8 cellular contexts compared by ENCODE assay signal in the genomic region with DNA sequence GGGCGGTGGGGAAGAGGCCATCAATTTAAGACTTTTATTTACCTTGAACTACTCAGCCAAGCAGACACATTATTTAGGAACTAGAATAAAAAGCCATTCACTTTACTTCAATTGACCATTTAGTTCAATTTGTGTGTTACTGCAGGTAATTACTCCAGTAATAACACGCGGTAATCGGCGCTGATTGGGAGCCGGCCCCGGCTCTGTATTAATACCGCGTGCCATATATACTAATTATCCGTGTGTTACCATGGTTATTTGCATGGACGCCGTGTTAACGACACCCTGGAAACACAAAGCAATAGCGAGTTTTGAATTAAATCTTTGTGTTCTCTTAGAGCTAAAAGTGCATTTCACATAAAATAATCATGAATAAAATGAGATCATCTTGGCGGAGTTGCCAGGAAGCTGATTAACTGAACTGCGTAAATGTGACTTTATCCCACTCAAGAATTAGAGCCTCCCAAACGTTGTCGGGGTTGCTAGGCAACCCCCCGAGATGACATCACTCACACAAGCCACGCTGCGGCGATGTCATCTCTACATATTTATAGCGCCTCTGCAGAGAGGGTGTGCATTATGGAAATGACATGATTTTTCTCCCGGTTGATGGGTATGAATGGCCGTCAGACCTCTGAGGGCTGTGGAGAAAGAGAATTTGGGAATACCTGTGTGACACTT. TPM values are rescaled to one million over a fixed set of nuclear protein-coding genes. Genes with fewer than 3 reads are reported as not detected.
A peak's percentile ranks its signal among the peaks of the same experiment; 100 is the strongest.
DNase-seq lines count a peak whose midpoint lies in the region; ATAC-seq and TF ChIP-seq lines count a peak whose summit lies in the region.

No MANE protein-coding gene starts in this region.

- no peaks in the 10 kb centered on the region for H3F3A ChIP-seq in SK-N-SH (replicated peaks; ENCODE audit: insufficient read depth)

- no peak for TF ChIP-seq EP300 in SK-N-SH (IDR thresholded peaks at IDR 0.05; ENCODE audit: borderline replicate concordance in 1 of 2, low read depth in 1 of 2, low read length in 1 of 2)

- H3K9ac ChIP-seq in Karpas-422 (ENCODE audit: low read length) (no peak overlapping the region), SK-N-SH (no peak overlapping the region), skeletal muscle satellite cell (ENCODE audit: low read depth, low read length) (peak overlapping the region; percentile 35)

- POLR2A ChIA-PET in SK-N-SH (lab: Yijun Ruan, JAX): no interaction called here

- WGBS in SK-N-SH (ENCODE audit: low lambda C conversion rate): 55% methylated on average over 25 of the region's 25 CpGs

- H3K4me2 ChIP-seq in Karpas-422 (ENCODE audit: low read depth, low read length, poor library complexity, severe bottlenecking) (no peak overlapping the region), SK-N-SH (no peak overlapping the region), skeletal muscle satellite cell (ENCODE audit: low read length) (peak overlapping the region; percentile 31)

- intact Hi-C loops in left ventricle myocardium superior (cut with micrococcal nuclease): no loop called here

- H2AFZ ChIP-seq in Karpas-422 (ENCODE audit: low read length): no peak overlapping the region
- no peak overlapping the region for H2AFZ ChIP-seq in SK-N-SH (ENCODE audit: low read depth)

- DNase-seq in Karpas-422: peak; percentile 58
- DNase-seq in SK-N-SH: peak; percentile 70
- peak; percentile 84 for DNase-seq in left ventricle myocardium superior
- no peak for DNase-seq in ecto neural progenitor cell (ENCODE audit: low spot score)
- DNase-seq in hepatic stellate cell (ENCODE audit: low spot score): no peak
- DNase-seq in activated gamma-delta T cell treated with Interleukin-2 at 50 U/mL for 16 hours: no peak

- H3K9me3 ChIP-seq in Karpas-422 (ENCODE audit: low read length): no peaks in the 10 kb centered on the region
- H3K9me3 ChIP-seq in SK-N-SH: no peaks in the 10 kb centered on the region
- H3K9me3 ChIP-seq in skeletal muscle satellite cell (replicated peaks; ENCODE audit: low read length): peaks cover 7% of the 10 kb centered on the region

- H3K4me3 ChIP-seq in Karpas-422 (ENCODE audit: low read length): no peak overlapping the region
- no peak overlapping the region for H3K4me3 ChIP-seq in SK-N-SH (ENCODE audit: low read depth in 2 of 2, low read length in 1 of 2)
- no peak overlapping the region for H3K4me3 ChIP-seq in skeletal muscle satellite cell (ENCODE audit: low read length)

- ATAC-seq in left ventricle myocardium superior (peak; percentile 53), HG02981 (IDR thresholded peaks at IDR 0.05; ENCODE audit: unreplicated experiment) (no peak)

- no peaks in the 10 kb centered on the region for H3K36me3 ChIP-seq in Karpas-422 (ENCODE audit: insufficient read depth, low read length)
- H3K36me3 ChIP-seq in SK-N-SH (replicated peaks in 1 of 2; ENCODE audit: control insufficient read depth in 1 of 2, insufficient read depth in 2 of 2, low read length in 1 of 2): no peaks in the 10 kb centered on the region
- H3K36me3 ChIP-seq in skeletal muscle satellite cell (ENCODE audit: insufficient read depth, low read length): no peaks in the 10 kb centered on the region

- TF ChIP-seq CTCF in SK-N-SH (IDR thresholded peaks at IDR 0.05): no peak

- TF ChIP-seq RAD21 in SK-N-SH (IDR thresholded peaks at IDR 0.05; ENCODE audit: low read length): no peak

- H3K4me1 ChIP-seq in Karpas-422 (ENCODE audit: low read length) (peaks cover 6% of the 10 kb centered on the region; the same call in 1 of the 2 replicates), SK-N-SH (ENCODE audit: control insufficient read depth in 1 of 2, insufficient read depth in 2 of 2, low read depth in 1 of 2, low read length in 1 of 2) (no peaks in the 10 kb centered on the region; a peak in 1 of 4 replicates), skeletal muscle satellite cell (ENCODE audit: control insufficient read depth, insufficient read depth, low read length) (peaks cover 14% of the 10 kb centered on the region)

- H3K27me3 ChIP-seq in Karpas-422 (ENCODE audit: low read length) (no peaks in the 10 kb centered on the region), SK-N-SH (ENCODE audit: insufficient read depth) (0 out of 2 replicates have a peak, but pooled peaks cover 8% of the 10 kb centered on the region), skeletal muscle satellite cell (ENCODE audit: control insufficient read depth, insufficient read depth, low read length) (peaks cover 39% of the 10 kb centered on the region)

- H3K27ac ChIP-seq in Karpas-422 (ENCODE audit: low read length): no peak overlapping the region
- no peak overlapping the region for H3K27ac ChIP-seq in SK-N-SH (ENCODE audit: low read depth in 2 of 2, low read length in 1 of 2)

- no peaks in the 10 kb centered on the region for H4K20me1 ChIP-seq in Karpas-422 (ENCODE audit: insufficient read depth, low read depth, low read length)
- no peaks in the 10 kb centered on the region for H4K20me1 ChIP-seq in SK-N-SH (ENCODE audit: insufficient read depth)

- no peaks in the 10 kb centered on the region for H3K9me2 ChIP-seq in Karpas-422 (replicated peaks; ENCODE audit: insufficient read depth, low read length)
- no peaks in the 10 kb centered on the region for H3K9me2 ChIP-seq in SK-N-SH

- H3K79me2 ChIP-seq in Karpas-422 (ENCODE audit: low read length) (no peaks in the 10 kb centered on the region), SK-N-SH (ENCODE audit: insufficient read depth) (no peaks in the 10 kb centered on the region)

- CTCF ChIA-PET in SK-N-SH (lab: Yijun Ruan, JAX): interaction anchor here (1.4 kb wide), 1 partner anchor 10 kb away, joined by 6 read pairs; no protein-coding TSS in a partner anchor

TF ChIP-seq in SK-N-SH, 30 proteins besides CTCF, POLR2A, EP300 and RAD21 (continues in another document):
- TF ChIP-seq, protein P1, sequence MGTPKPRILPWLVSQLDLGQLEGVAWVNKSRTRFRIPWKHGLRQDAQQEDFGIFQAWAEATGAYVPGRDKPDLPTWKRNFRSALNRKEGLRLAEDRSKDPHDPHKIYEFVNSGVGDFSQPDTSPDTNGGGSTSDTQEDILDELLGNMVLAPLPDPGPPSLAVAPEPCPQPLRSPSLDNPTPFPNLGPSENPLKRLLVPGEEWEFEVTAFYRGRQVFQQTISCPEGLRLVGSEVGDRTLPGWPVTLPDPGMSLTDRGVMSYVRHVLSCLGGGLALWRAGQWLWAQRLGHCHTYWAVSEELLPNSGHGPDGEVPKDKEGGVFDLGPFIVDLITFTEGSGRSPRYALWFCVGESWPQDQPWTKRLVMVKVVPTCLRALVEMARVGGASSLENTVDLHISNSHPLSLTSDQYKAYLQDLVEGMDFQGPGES (IDR thresholded peaks at IDR 0.05; ENCODE audit: low read depth, low read length): no peak
- no peak for TF ChIP-seq RCOR1 (IDR thresholded peaks at IDR 0.05; ENCODE audit: low read length)
- TF ChIP-seq, protein P2, sequence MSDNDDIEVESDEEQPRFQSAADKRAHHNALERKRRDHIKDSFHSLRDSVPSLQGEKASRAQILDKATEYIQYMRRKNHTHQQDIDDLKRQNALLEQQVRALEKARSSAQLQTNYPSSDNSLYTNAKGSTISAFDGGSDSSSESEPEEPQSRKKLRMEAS (IDR thresholded peaks at IDR 0.05; ENCODE audit: low read depth): no peak
- no peak for TF ChIP-seq NFIC (IDR thresholded peaks at IDR 0.05; ENCODE audit: borderline replicate concordance)
- no peak for TF ChIP-seq RFX5 (IDR thresholded peaks at IDR 0.05; ENCODE audit: low read length)
- TF ChIP-seq GABPA (IDR thresholded peaks at IDR 0.05; ENCODE audit: low read depth): no peak
- no peak for TF ChIP-seq NRF1 (IDR thresholded peaks at IDR 0.05; ENCODE audit: low read depth, low read length)
- no peak for TF ChIP-seq MEF2A (IDR thresholded peaks at IDR 0.05; ENCODE audit: borderline replicate concordance, low read depth)
- TF ChIP-seq POLR2AphosphoS5 (IDR thresholded peaks at IDR 0.05; ENCODE audit: low read depth, low read length): no peak
- TF ChIP-seq, protein P3, sequence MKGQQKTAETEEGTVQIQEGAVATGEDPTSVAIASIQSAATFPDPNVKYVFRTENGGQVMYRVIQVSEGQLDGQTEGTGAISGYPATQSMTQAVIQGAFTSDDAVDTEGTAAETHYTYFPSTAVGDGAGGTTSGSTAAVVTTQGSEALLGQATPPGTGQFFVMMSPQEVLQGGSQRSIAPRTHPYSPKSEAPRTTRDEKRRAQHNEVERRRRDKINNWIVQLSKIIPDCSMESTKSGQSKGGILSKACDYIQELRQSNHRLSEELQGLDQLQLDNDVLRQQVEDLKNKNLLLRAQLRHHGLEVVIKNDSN (IDR thresholded peaks at IDR 0.05; ENCODE audit: borderline replicate concordance, low read depth): no peak
- no peak for TF ChIP-seq FOXM1 (IDR thresholded peaks at IDR 0.05; ENCODE audit: low read depth)
- no peak for TF ChIP-seq FOSL2 (IDR thresholded peaks at IDR 0.05; ENCODE audit: borderline replicate concordance, low read depth)
- TF ChIP-seq TAF1 (IDR thresholded peaks at IDR 0.05; ENCODE audit: borderline replicate concordance, low read depth, low read length): no peak
- TF ChIP-seq MXI1 (IDR thresholded peaks at IDR 0.05; ENCODE audit: low read depth, low read length): no peak
- TF ChIP-seq, protein P4, sequence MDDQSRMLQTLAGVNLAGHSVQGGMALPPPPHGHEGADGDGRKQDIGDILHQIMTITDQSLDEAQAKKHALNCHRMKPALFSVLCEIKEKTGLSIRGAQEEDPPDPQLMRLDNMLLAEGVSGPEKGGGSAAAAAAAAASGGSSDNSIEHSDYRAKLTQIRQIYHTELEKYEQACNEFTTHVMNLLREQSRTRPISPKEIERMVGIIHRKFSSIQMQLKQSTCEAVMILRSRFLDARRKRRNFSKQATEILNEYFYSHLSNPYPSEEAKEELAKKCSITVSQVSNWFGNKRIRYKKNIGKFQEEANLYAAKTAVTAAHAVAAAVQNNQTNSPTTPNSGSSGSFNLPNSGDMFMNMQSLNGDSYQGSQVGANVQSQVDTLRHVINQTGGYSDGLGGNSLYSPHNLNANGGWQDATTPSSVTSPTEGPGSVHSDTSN (IDR thresholded peaks at IDR 0.05): no peak
- no peak for TF ChIP-seq ELF1 (IDR thresholded peaks at IDR 0.05)

RNA-seq across cellular contexts. Expression of gene RNU6ATAC, which starts 41.4 kb away (rescaled TPM):
- total RNA-seq in Karpas-422 (2014; rRNA removed; shearing (Covaris generic); ENCODE audit: low replicate concordance): not detected in 2 replicates
- polyA plus RNA-seq in SK-N-SH (2012; rRNA removed): not detected in 2 replicates
- polyA plus RNA-seq in SK-N-SH (2012; cell fraction: cytosol; rRNA removed): not detected in 2 replicates
- not detected in 2 replicates for polyA plus RNA-seq in SK-N-SH (2012; cell fraction: nucleus; rRNA removed)
- 94.3 TPM for total RNA-seq in left ventricle myocardium superior
- total RNA-seq in skeletal muscle satellite cell (2012; rRNA removed): not detected in 2 replicates

Comparison
In these comparisons a context has a peak if more than half of its experiments do, and no peak if none do; other contexts are left out.
1. DNase-seq: peak in Karpas-422 (single experiment), SK-N-SH (single experiment) and left ventricle myocardium superior (single experiment); none in ecto neural progenitor cell (single experiment), hepatic stellate cell (single experiment) and activated gamma-delta T cell treated with Interleukin-2 at 50 U/mL for 16 hours (single experiment).
2. RNA of gene RNU6ATAC, which starts 41.4 kb away (total RNA-seq): 94.3 TPM in left ventricle myocardium superior (single experiment); not detected in Karpas-422; every median in the first group is over 10 times any median in the second.